In genomic region chr10:119947325-119947724, GRCh38 we compare ENCODE assay signal across 16 cellular contexts. TPM values are rescaled to one million over a fixed set of nuclear protein-coding genes. Genes with fewer than 3 reads are reported as not detected.
DNase-seq lines count a peak whose midpoint lies in the region; ATAC-seq, FAIRE-seq and TF ChIP-seq lines count a peak whose summit lies in the region.
"Had no signal": no experiment of that assay in that cellular context is flagged by ENCODE, and none has a peak within 500 bp of the region (broad histone marks: within the 10 kb centered on the region; RNA-seq: fewer than 3 reads in every experiment).

No MANE protein-coding gene starts in this region.

- H3K4me1 ChIP-seq in Panc1 (ENCODE audit: control insufficient read depth, insufficient read depth, low read length) (no peaks in the 10 kb centered on the region), endothelial cell of umbilical vein (ENCODE audit: control insufficient read depth, extremely low read depth, insufficient read depth, low read length) (no peaks in the 10 kb centered on the region), Peyer's patch (no peaks in the 10 kb centered on the region)
- H3K4me1 ChIP-seq: BLaER1 treated with 17β-estradiol and CSF1 and Interleukin-3, amounts not matched to agents 10 nM and 100 nM had no signal

- TF ChIP-seq POLR2A in endothelial cell of umbilical vein (IDR thresholded peaks at IDR 0.05; ENCODE audit: low read depth, low read length), result no peak
- TF ChIP-seq POLR2A in Peyer's patch (IDR thresholded peaks at IDR 0.05), result no peak

- TF ChIP-seq CTCF in Panc1 (IDR thresholded peaks at IDR 0.05), result no peak
- no peak for TF ChIP-seq CTCF in endothelial cell of umbilical vein (IDR thresholded peaks at IDR 0.05; ENCODE audit: extremely low read depth in 1 of 2, insufficient read depth in 1 of 2, low read depth in 1 of 2, low read length in 2 of 2)
- TF ChIP-seq CTCF in Peyer's patch (IDR thresholded peaks at IDR 0.05), result no peak

- no peaks in the 10 kb centered on the region for H3K9me1 ChIP-seq in endothelial cell of umbilical vein (replicated peaks; ENCODE audit: control insufficient read depth, extremely low read depth, insufficient read depth, low read length)

- H3K9me3 ChIP-seq in Panc1 (ENCODE audit: control insufficient read depth, insufficient read depth, low read depth, low read length) (no peaks in the 10 kb centered on the region), endothelial cell of umbilical vein (replicated peaks; ENCODE audit: control insufficient read depth, insufficient read depth, low read length) (no peaks in the 10 kb centered on the region), Peyer's patch (no peaks in the 10 kb centered on the region)

- peak; percentile 3 for DNase-seq in DMS 273 (lab: John Stamatoyannopoulos, UW; ENCODE audit: unreplicated experiment)
- no peak for DNase-seq in DMS 273 treated with DMSO at 0.1 percent for 48 hours (lab: John Stamatoyannopoulos, UW)
- DNase-seq in Panc1 (ENCODE audit: low read depth, low spot score), result no peak
- peak; percentile 5 for DNase-seq in endothelial cell of umbilical vein (ENCODE audit: low read depth, low spot score)
- DNase-seq in iris pigment epithelial cell (ENCODE audit: low read depth), result peak; percentile 43
- no peak for DNase-seq in kidney tubule cell (ENCODE audit: low spot score)
- no peak for DNase-seq in NCI-H2029 treated with DMSO at 0.1 percent for 48 hours (lab: John Stamatoyannopoulos, UW)
- no peak for DNase-seq in Peyer's patch
- DNase-seq: H7, Kasumi-1, NCI-H187, NCI-H446, SHP77 had no signal

- no peak for FAIRE-seq in endothelial cell of umbilical vein (lab: Jason Lieb, UNC)
- FAIRE-seq: GM19239 had no signal

- ATAC-seq in Panc1, result peak; percentile 40

- no peak overlapping the region for H3K9ac ChIP-seq in endothelial cell of umbilical vein (replicated peaks; ENCODE audit: extremely low read depth, insufficient read depth, low read length)
- H3K9ac ChIP-seq: BLaER1 treated with 17β-estradiol and CSF1 and Interleukin-3, amounts not matched to agents 10 nM and 100 nM had no signal

- in situ Hi-C loops in Panc1 (cut with HindIII; ENCODE audit: low pct_unique_long_range_greater_than_20kb, low sequenced_read_pairs), result no loop called here

- no peaks in the 10 kb centered on the region for H3K79me2 ChIP-seq in endothelial cell of umbilical vein (ENCODE audit: control insufficient read depth, insufficient read depth, low read length)

- intact Hi-C loops in Panc1 (cut with micrococcal nuclease; ENCODE audit: unreplicated experiment) (no loop called here), endothelial cell of umbilical vein (cut with micrococcal nuclease) (no loop called here)

- CTCF ChIA-PET in Panc1 (lab: Charles Lee) (no interaction called here), endothelial cell of umbilical vein (lab: Charles Lee) (interaction anchor here (0.6 kb wide), 1 partner anchor 9 kb away, joined by 3 read pairs; no protein-coding TSS in a partner anchor)

- H3K36me3 ChIP-seq in Panc1 (ENCODE audit: control insufficient read depth, insufficient read depth, low read length) (peaks cover 9% of the 10 kb centered on the region), endothelial cell of umbilical vein (ENCODE audit: control insufficient read depth in 2 of 2, extremely low read depth in 1 of 2, insufficient read depth in 2 of 2, low read length in 2 of 2) (no peaks in the 10 kb centered on the region), Peyer's patch (peaks cover 0 to 20% (median 0%) of the 10 kb centered on the region in 3 donors)

- dilution Hi-C loops in endothelial cell of umbilical vein (cut with MboI; ENCODE audit: extremely low pct_ligation_motif_present, low sequenced_read_pairs), result no loop called here

- no peak overlapping the region for H3K27ac ChIP-seq in Panc1 (ENCODE audit: low read length)
- no peak overlapping the region for H3K27ac ChIP-seq in endothelial cell of umbilical vein (ENCODE audit: insufficient read depth, low read depth, low read length)
- H3K27ac ChIP-seq in Peyer's patch, result no peak overlapping the region
- H3K27ac ChIP-seq: 22Rv1; BLaER1 treated with 17β-estradiol and CSF1 and Interleukin-3, amounts not matched to agents 10 nM and 100 nM had no signal

- no peak overlapping the region for H2AFZ ChIP-seq in endothelial cell of umbilical vein (ENCODE audit: low read depth, low read length)

- H3K27me3 ChIP-seq in Panc1 (ENCODE audit: control insufficient read depth, insufficient read depth, low read length), result no peaks in the 10 kb centered on the region
- H3K27me3 ChIP-seq in endothelial cell of umbilical vein (ENCODE audit: control insufficient read depth in 2 of 2, insufficient read depth in 2 of 2, low read length in 2 of 2), result no peaks in the 10 kb centered on the region
- H3K27me3 ChIP-seq in Peyer's patch, result no peaks in the 10 kb centered on the region
- H3K27me3 ChIP-seq: BLaER1 treated with 17β-estradiol and CSF1 and Interleukin-3, amounts not matched to agents 10 nM and 100 nM had no signal

- BruUV-seq in Panc1 (replicated peaks; lab: Mats Ljungman, UMichigan), result no TSS peak
- no TSS peak for BruUV-seq in endothelial cell of umbilical vein (replicated peaks; lab: Mats Ljungman, UMichigan)

- H3K4me3 ChIP-seq in Panc1 (ENCODE audit: low read depth in 2 of 2, low read length in 2 of 2) (no peak overlapping the region), endothelial cell of umbilical vein (replicated peaks in 1 of 3; ENCODE audit: insufficient read depth in 1 of 3, low read depth in 1 of 3, low read length in 3 of 3) (no peak overlapping the region), Peyer's patch (no peak overlapping the region)
- H3K4me3 ChIP-seq: BLaER1 treated with 17β-estradiol and CSF1 and Interleukin-3, amounts not matched to agents 10 nM and 100 nM had no signal

- H4K20me1 ChIP-seq in endothelial cell of umbilical vein (replicated peaks; ENCODE audit: control insufficient read depth, extremely low read depth, insufficient read depth, low read length), result no peaks in the 10 kb centered on the region

- POLR2A ChIA-PET in Panc1 (lab: Charles Lee) (no interaction called here), endothelial cell of umbilical vein (lab: Charles Lee) (no interaction called here)

- no peak overlapping the region for H3K4me2 ChIP-seq in endothelial cell of umbilical vein (ENCODE audit: insufficient read depth, low read length)
- H3K4me2 ChIP-seq: BLaER1 treated with 17β-estradiol and CSF1 and Interleukin-3, amounts not matched to agents 10 nM and 100 nM had no signal

TF ChIP-seq in endothelial cell of umbilical vein, 7 proteins besides CTCF, POLR2A, EP300 and RAD21:
- no peak for TF ChIP-seq EZH2 (IDR thresholded peaks at IDR 0.05; ENCODE audit: borderline replicate concordance, low read depth, low read length, severe bottlenecking)
TF ChIP-seq in endothelial cell of umbilical vein: peak in this region for 0.

RNA-seq across cellular contexts. Expression of gene SEC23IP, which starts 54.8 kb away (rescaled TPM):
- total RNA-seq in Panc1 (2021; ENCODE audit: unreplicated experiment), result 132 TPM
- 102 TPM for polyA plus RNA-seq in Panc1 (2012; ENCODE audit: insufficient read length)
- 83.1 and 85.4 TPM in 2 replicates for total RNA-seq in endothelial cell of umbilical vein
- polyA plus RNA-seq in endothelial cell of umbilical vein, result 29.5 and 30.9 TPM in 2 replicates
- polyA plus RNA-seq in endothelial cell of umbilical vein (2011; cell fraction: cytosol; rRNA removed), result 19.7 and 20.8 TPM in 2 replicates
- 34.3 and 41.6 TPM in 2 replicates for polyA plus RNA-seq in endothelial cell of umbilical vein (2011; cell fraction: nucleus; rRNA removed)
- 57.0 and 73.1 TPM in 2 replicates for polyA plus RNA-seq in endothelial cell of umbilical vein (2012)
- polyA minus RNA-seq in endothelial cell of umbilical vein, result 134 and 167 TPM in 2 replicates
- 33.1 TPM for polyA minus RNA-seq in endothelial cell of umbilical vein (2011; cell fraction: cytosol; rRNA and poly(A)+ RNA removed)
- 40.8 and 56.3 TPM in 2 replicates for polyA minus RNA-seq in endothelial cell of umbilical vein (2011; cell fraction: nucleus; rRNA and poly(A)+ RNA removed)
- 10 to 100 TPM; 28.7 to 87.4 (median 41.1) TPM for total RNA-seq in Peyer's patch

Comparison
In these comparisons a context has a peak if more than half of its experiments do, and no peak if none do; other contexts are left out.
1. DNase-seq: peak in DMS 273 (single experiment), endothelial cell of umbilical vein (single experiment) and iris pigment epithelial cell (single experiment); none in DMS 273 treated with DMSO at 0.1 percent for 48 hours (single experiment), Panc1 (single experiment), kidney tubule cell (single experiment), NCI-H2029 treated with DMSO at 0.1 percent for 48 hours (single experiment) and Peyer's patch (0 of 3).